ENCODE assay signal across 34 cellular contexts in the genomic region with DNA sequence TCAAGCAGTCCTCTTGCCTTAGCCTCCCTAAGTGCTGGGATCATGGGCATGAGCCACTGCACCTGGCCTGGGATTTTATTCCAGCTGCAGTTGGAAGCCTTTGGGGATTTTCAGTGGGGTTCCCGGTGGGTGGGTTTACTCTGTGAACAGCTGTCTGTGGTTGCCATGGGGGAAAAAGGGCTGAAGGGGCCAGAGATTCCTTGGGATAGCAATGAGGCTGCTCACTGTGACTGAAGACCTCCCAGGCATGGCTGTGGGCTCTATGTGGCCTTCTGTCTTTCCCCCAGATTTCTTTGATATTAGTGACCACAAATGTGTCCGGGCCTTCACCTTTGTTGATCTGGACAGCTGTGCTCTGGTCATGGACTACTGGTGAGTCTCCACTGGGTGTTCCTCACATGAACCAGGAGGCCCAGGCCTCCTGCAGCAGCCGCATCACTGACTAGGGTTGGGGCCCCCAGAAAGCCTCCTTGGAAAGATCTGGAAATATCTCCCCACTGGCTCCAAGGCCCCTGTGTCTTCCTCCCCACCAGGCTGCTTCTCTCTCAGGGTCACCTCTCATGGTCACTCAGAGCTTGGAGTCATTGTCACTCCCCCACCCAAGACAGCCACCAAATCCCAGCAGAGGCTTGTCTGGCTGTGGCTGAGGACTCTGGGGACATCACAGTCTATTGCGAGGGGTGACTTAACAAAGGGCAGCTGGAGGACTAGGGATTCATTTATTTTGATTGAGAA. TPM values are rescaled to one million over a fixed set of nuclear protein-coding genes. Genes with fewer than 3 reads are reported as not detected.
"Had no signal": no experiment of that assay in that cellular context is flagged by ENCODE, and none has a peak within 500 bp of the region (broad histone marks: within the 10 kb centered on the region; RNA-seq: fewer than 3 reads in every experiment).

No MANE protein-coding gene starts in this region.

- DNase-seq: activated CD4-positive, alpha-beta memory T cell treated with anti-CD3 and anti-CD28 coated beads, Interleukin-2, amount 10 ng/mL, durations not matched to agents 7 days and 5 days; activated CD4-positive, alpha-beta T cell treated with anti-CD3 and anti-CD28 coated beads for 1 hour; activated CD4-positive, alpha-beta T cell treated with anti-CD3 and anti-CD28 coated beads for 48 hours; activated CD4-positive, CD25-positive, alpha-beta regulatory T cell; activated CD8-positive, alpha-beta memory T cell treated with anti-CD3 and anti-CD28 coated beads for 24 hours; activated CD8-positive, alpha-beta memory T cell treated with anti-CD3 and anti-CD28 coated beads, Interleukin-2, amount 10 ng/mL, durations not matched to agents 7 days and 5 days; activated CD8-positive, alpha-beta memory T cell treated with anti-CD3 and anti-CD28 coated beads, Interleukin-2, amount 50 U/mL, for 48 hours; activated effector memory CD4-positive, alpha-beta T cell treated with anti-CD3 and anti-CD28 coated beads, Interleukin-2, amount 50 U/mL, for 16 hours; activated naive CD4-positive, alpha-beta T cell treated with Interleukin-2 at 50 U/mL for 16 hours; activated naive CD8-positive, alpha-beta T cell treated with anti-CD3 and anti-CD28 coated beads, Interleukin-2, amount 10 ng/mL, durations not matched to agents 7 days and 5 days; activated T-cell treated with anti-CD3 and anti-CD28 coated beads, Interleukin-2, amount 50 U/mL, for 48 hours; amygdala; Karpas-422; MG63; NCI-H1048; NCI-H1105 treated with DMSO at 0.1 percent for 48 hours; NCI-H1436; NCI-H1694; NCI-H1930; NCI-H345; NCI-H524 treated with DMSO at 0.1 percent for 48 hours; NCI-H748 treated with DMSO at 0.1 percent for 48 hours; NK-92 treated with Interleukin-12 subunit alpha and Interleukin-12 subunit beta, amount 100 ng/mL, for 24 hours; PC-3; Peyer's patch; Right ventricle myocardium superior; RPMI8226; T1000; WERI-Rb-1 had no signal

- H3K27me3 Mint-ChIP-seq: activated CD4-positive, alpha-beta memory T cell treated with anti-CD3 and anti-CD28 coated beads, Interleukin-2, amount 10 ng/mL, durations not matched to agents 7 days and 5 days; activated CD8-positive, alpha-beta memory T cell treated with anti-CD3 and anti-CD28 coated beads, Interleukin-2, amount 10 ng/mL, durations not matched to agents 7 days and 5 days; activated naive CD4-positive, alpha-beta T cell treated with anti-CD3 and anti-CD28 coated beads, Interleukin-2, amount 50 U/mL, for 24 hours; activated naive CD8-positive, alpha-beta T cell treated with anti-CD3 and anti-CD28 coated beads, Interleukin-2, amount 10 ng/mL, durations not matched to agents 7 days and 5 days had no signal

- H3K4me3 ChIP-seq: ascending aorta, cardiac muscle cell, MG63, Peyer's patch, SK-N-MC had no signal

- H3K4me3 Mint-ChIP-seq: activated CD4-positive, alpha-beta memory T cell treated with anti-CD3 and anti-CD28 coated beads, Interleukin-2, amount 10 ng/mL, durations not matched to agents 7 days and 5 days; activated CD8-positive, alpha-beta memory T cell treated with anti-CD3 and anti-CD28 coated beads, Interleukin-2, amount 10 ng/mL, durations not matched to agents 7 days and 5 days; activated naive CD4-positive, alpha-beta T cell treated with anti-CD3 and anti-CD28 coated beads, Interleukin-2, amount 50 U/mL, for 24 hours; activated naive CD8-positive, alpha-beta T cell treated with anti-CD3 and anti-CD28 coated beads, Interleukin-2, amount 10 ng/mL, durations not matched to agents 7 days and 5 days had no signal

- H3K4me1 ChIP-seq: ascending aorta, Peyer's patch had no signal

- H3K27me3 ChIP-seq: ascending aorta, cardiac muscle cell, MG63, Peyer's patch had no signal

- H3K36me3 Mint-ChIP-seq: activated CD8-positive, alpha-beta memory T cell treated with anti-CD3 and anti-CD28 coated beads, Interleukin-2, amount 10 ng/mL, durations not matched to agents 7 days and 5 days; activated naive CD8-positive, alpha-beta T cell treated with anti-CD3 and anti-CD28 coated beads, Interleukin-2, amount 10 ng/mL, durations not matched to agents 7 days and 5 days had no signal

- H3K9me3 Mint-ChIP-seq: activated CD4-positive, alpha-beta memory T cell treated with anti-CD3 and anti-CD28 coated beads, Interleukin-2, amount 10 ng/mL, durations not matched to agents 7 days and 5 days; activated naive CD4-positive, alpha-beta T cell treated with anti-CD3 and anti-CD28 coated beads, Interleukin-2, amount 50 U/mL, for 24 hours; activated naive CD8-positive, alpha-beta T cell treated with anti-CD3 and anti-CD28 coated beads, Interleukin-2, amount 10 ng/mL, durations not matched to agents 7 days and 5 days had no signal

- H3K27ac ChIP-seq: ascending aorta, cardiac muscle cell, Peyer's patch, SK-N-MC, WERI-Rb-1 had no signal

- H3K9me3 ChIP-seq: ascending aorta, MG63, Peyer's patch had no signal

- ATAC-seq: activated CD8-positive, alpha-beta memory T cell treated with anti-CD3 and anti-CD28 coated beads, Interleukin-2, amount 10 ng/mL, durations not matched to agents 7 days and 5 days; PC-3 had no signal

- H3K36me3 ChIP-seq: ascending aorta, cardiac muscle cell, MG63, Peyer's patch, WERI-Rb-1 had no signal

- H3K4me1 Mint-ChIP-seq: activated CD4-positive, alpha-beta memory T cell treated with anti-CD3 and anti-CD28 coated beads, Interleukin-2, amount 10 ng/mL, durations not matched to agents 7 days and 5 days; activated CD8-positive, alpha-beta memory T cell treated with anti-CD3 and anti-CD28 coated beads, Interleukin-2, amount 10 ng/mL, durations not matched to agents 7 days and 5 days; activated naive CD4-positive, alpha-beta T cell treated with anti-CD3 and anti-CD28 coated beads, Interleukin-2, amount 50 U/mL, for 24 hours; activated naive CD8-positive, alpha-beta T cell treated with anti-CD3 and anti-CD28 coated beads, Interleukin-2, amount 10 ng/mL, durations not matched to agents 7 days and 5 days had no signal

- H3K27ac Mint-ChIP-seq: activated CD4-positive, alpha-beta memory T cell treated with anti-CD3 and anti-CD28 coated beads, Interleukin-2, amount 10 ng/mL, durations not matched to agents 7 days and 5 days; activated CD8-positive, alpha-beta memory T cell treated with anti-CD3 and anti-CD28 coated beads, Interleukin-2, amount 10 ng/mL, durations not matched to agents 7 days and 5 days; activated naive CD4-positive, alpha-beta T cell treated with anti-CD3 and anti-CD28 coated beads, Interleukin-2, amount 50 U/mL, for 24 hours; activated naive CD8-positive, alpha-beta T cell treated with anti-CD3 and anti-CD28 coated beads, Interleukin-2, amount 10 ng/mL, durations not matched to agents 7 days and 5 days had no signal

RNA-seq across cellular contexts. Expression of a gene that starts 33.4 kb away (rescaled TPM):
- total RNA-seq: ascending aorta, cardiac muscle cell, NCI-H460, PC-3, Right ventricle myocardium superior had no signal
